ENCODE assay signal across 8 cellular contexts in genomic region chr14:77800814-77801213, GRCh38. TPM values are rescaled to one million over a fixed set of nuclear protein-coding genes. Genes with fewer than 3 reads are reported as not detected.
A peak's percentile ranks its signal among the peaks of the same experiment; 100 is the strongest.
DNase-seq lines count a peak whose midpoint lies in the region; ATAC-seq, FAIRE-seq and TF ChIP-seq lines count a peak whose summit lies in the region.

No MANE protein-coding gene starts in this region.

- H3K36me3 ChIP-seq in DND-41 (ENCODE audit: insufficient read depth, low read length) (no peaks in the 10 kb centered on the region), RWPE2 (ENCODE audit: low read depth) (no peaks in the 10 kb centered on the region), endothelial cell of umbilical vein (ENCODE audit: control insufficient read depth in 2 of 2, extremely low read depth in 1 of 2, insufficient read depth in 2 of 2, low read length in 2 of 2) (no peaks in the 10 kb centered on the region), parathyroid adenoma (ENCODE audit: control insufficient read depth, insufficient read depth, low read length) (no peaks in the 10 kb centered on the region)

- peak overlapping the region; percentile 96 for H2AFZ ChIP-seq in DND-41 (ENCODE audit: low read depth, low read length)
- H2AFZ ChIP-seq in endothelial cell of umbilical vein (ENCODE audit: low read depth, low read length) = peak overlapping the region; percentile 85
- peak overlapping the region; percentile 95 for H2AFZ ChIP-seq in parathyroid adenoma

- POLR2A ChIA-PET in endothelial cell of umbilical vein (lab: Charles Lee) = no interaction called here

- H3K27ac ChIP-seq in DND-41 (ENCODE audit: low read length) (peak overlapping the region; percentile 69), RWPE2 (ENCODE audit: poor library complexity, severe bottlenecking) (no peak overlapping the region), endothelial cell of umbilical vein (ENCODE audit: insufficient read depth, low read depth, low read length) (no peak overlapping the region), parathyroid adenoma (peak overlapping the region; percentile 81)

- ATAC-seq in DND-41 (ENCODE audit: insufficient read depth, low read depth) (no peak), RWPE2 (ENCODE audit: low read depth) (no peak), GM18858 (IDR thresholded peaks at IDR 0.05; ENCODE audit: unreplicated experiment) (no peak)

- H3K9ac ChIP-seq in DND-41 (ENCODE audit: low read depth, low read length) (peak overlapping the region; percentile 70), endothelial cell of umbilical vein (replicated peaks; ENCODE audit: extremely low read depth, insufficient read depth, low read length) (no peak overlapping the region), parathyroid adenoma (no peak overlapping the region)

- H3K4me2 ChIP-seq in DND-41 (ENCODE audit: insufficient read depth, low read length) (peak overlapping the region; percentile 87), endothelial cell of umbilical vein (ENCODE audit: insufficient read depth, low read length) (peak overlapping the region; percentile 51), parathyroid adenoma (ENCODE audit: low read length) (peak overlapping the region; percentile 95)

- no peak for FAIRE-seq in endothelial cell of umbilical vein (lab: Jason Lieb, UNC)

- H3K27me3 ChIP-seq in DND-41 (ENCODE audit: insufficient read depth, low read length, poor library complexity) (no peaks in the 10 kb centered on the region), RWPE2 (ENCODE audit: insufficient read depth, poor library complexity, severe bottlenecking) (no peaks in the 10 kb centered on the region), endothelial cell of umbilical vein (ENCODE audit: control insufficient read depth in 2 of 2, insufficient read depth in 2 of 2, low read length in 2 of 2) (no peaks in the 10 kb centered on the region), parathyroid adenoma (ENCODE audit: control insufficient read depth, insufficient read depth, low read length) (no peaks in the 10 kb centered on the region)

- H4K20me1 ChIP-seq in DND-41 (ENCODE audit: insufficient read depth, low read length) (no peaks in the 10 kb centered on the region), endothelial cell of umbilical vein (replicated peaks; ENCODE audit: control insufficient read depth, extremely low read depth, insufficient read depth, low read length) (no peaks in the 10 kb centered on the region)

- H3K9me3 ChIP-seq in DND-41 (ENCODE audit: insufficient read depth, low read length, severe bottlenecking) (no peaks in the 10 kb centered on the region), RWPE2 (ENCODE audit: severe bottlenecking) (no peaks in the 10 kb centered on the region), endothelial cell of umbilical vein (replicated peaks; ENCODE audit: control insufficient read depth, insufficient read depth, low read length) (no peaks in the 10 kb centered on the region), parathyroid adenoma (ENCODE audit: control insufficient read depth, low read length) (no peaks in the 10 kb centered on the region)

- no peak for DNase-seq in DND-41
- no peak for DNase-seq in RWPE2 (ENCODE audit: low spot score)
- DNase-seq in endothelial cell of umbilical vein (ENCODE audit: low read depth, low spot score) = no peak
- DNase-seq in NCI-H526 (lab: John Stamatoyannopoulos, UW) = no peak
- no peak for DNase-seq in erythroblast (lab: John Stamatoyannopoulos, UW)
- no peak for DNase-seq in NCI-H2171 (lab: John Stamatoyannopoulos, UW)

- no peak for TF ChIP-seq POLR2A in endothelial cell of umbilical vein (IDR thresholded peaks at IDR 0.05; ENCODE audit: low read depth, low read length)
- no peak for TF ChIP-seq POLR2A in erythroblast (IDR thresholded peaks at IDR 0.05; ENCODE audit: low read length)

- H3K9me1 ChIP-seq in endothelial cell of umbilical vein (replicated peaks; ENCODE audit: control insufficient read depth, extremely low read depth, insufficient read depth, low read length) = no peaks in the 10 kb centered on the region

- no peak for TF ChIP-seq CTCF in DND-41 (IDR thresholded peaks at IDR 0.05; ENCODE audit: borderline replicate concordance, extremely low read depth, low read length, poor library complexity, severe bottlenecking)
- TF ChIP-seq CTCF in RWPE2 (IDR thresholded peaks at IDR 0.05; ENCODE audit: poor library complexity, severe bottlenecking) = no peak
- TF ChIP-seq CTCF in endothelial cell of umbilical vein (IDR thresholded peaks at IDR 0.05; ENCODE audit: extremely low read depth in 1 of 2, insufficient read depth in 1 of 2, low read depth in 1 of 2, low read length in 2 of 2) = no peak
- no peak for TF ChIP-seq CTCF in parathyroid adenoma (IDR thresholded peaks at IDR 0.05)

- CTCF ChIA-PET in endothelial cell of umbilical vein (lab: Charles Lee) = interaction anchor here (1.0 to 2.7 kb wide), 9 partner anchors 11 to 187 kb away, joined by 3 to 16 read pairs (median 4); partner anchors contain the start of gene SNW1

- H3K79me2 ChIP-seq in DND-41 (ENCODE audit: insufficient read depth, low read length) (peaks cover 6% of the 10 kb centered on the region), endothelial cell of umbilical vein (ENCODE audit: control insufficient read depth, insufficient read depth, low read length) (no peaks in the 10 kb centered on the region), parathyroid adenoma (no peaks in the 10 kb centered on the region)

- intact Hi-C loops in endothelial cell of umbilical vein (cut with micrococcal nuclease) = loop anchor here (1.0 to 2.0 kb wide), 3 partner anchors 40 to 146 kb away; partner anchors contain the start of gene SNW1

- H3K4me3 ChIP-seq in DND-41 (ENCODE audit: low read depth in 1 of 2, low read length in 2 of 2) (peak overlapping the region; percentile 59 to 89), RWPE2 (ENCODE audit: severe bottlenecking) (peak overlapping the region; percentile 54), endothelial cell of umbilical vein (replicated peaks in 1 of 3; ENCODE audit: insufficient read depth in 1 of 3, low read depth in 1 of 3, low read length in 3 of 3) (peak overlapping the region in 1 of 3 experiments; percentile 62), parathyroid adenoma (ENCODE audit: low read depth, low read length) (peak overlapping the region; percentile 76)

- no TSS peak for BruUV-seq in endothelial cell of umbilical vein (replicated peaks; lab: Mats Ljungman, UMichigan)

- H3K4me1 ChIP-seq in DND-41 (ENCODE audit: insufficient read depth, low read length) = peaks cover 19% of the 10 kb centered on the region
- peaks cover 4% of the 10 kb centered on the region for H3K4me1 ChIP-seq in RWPE2 (ENCODE audit: insufficient read depth, poor library complexity, severe bottlenecking)
- H3K4me1 ChIP-seq in endothelial cell of umbilical vein (ENCODE audit: control insufficient read depth, extremely low read depth, insufficient read depth, low read length) = peaks cover 5% of the 10 kb centered on the region
- H3K4me1 ChIP-seq in parathyroid adenoma = no peaks in the 10 kb centered on the region

- dilution Hi-C loops in endothelial cell of umbilical vein (cut with MboI; ENCODE audit: extremely low pct_ligation_motif_present, low sequenced_read_pairs) = no loop called here

TF ChIP-seq in endothelial cell of umbilical vein, 7 proteins besides CTCF, POLR2A, EP300 and RAD21:
- TF ChIP-seq FOS (IDR thresholded peaks at IDR 0.05; ENCODE audit: borderline replicate concordance, insufficient read depth, low read length) (no peak), POLR2AphosphoS5 (IDR thresholded peaks at IDR 0.05; ENCODE audit: insufficient read depth, low read depth, low read length) (no peak), EZH2 (IDR thresholded peaks at IDR 0.05; ENCODE audit: borderline replicate concordance, low read depth, low read length, severe bottlenecking) (no peak), JUN (IDR thresholded peaks at IDR 0.05; ENCODE audit: borderline replicate concordance, insufficient read depth, insufficient read length, low read depth) (no peak), MAX (IDR thresholded peaks at IDR 0.05; ENCODE audit: insufficient read depth, insufficient read length) (no peak)

RNA-seq across cellular contexts. Expression of gene ADCK1, which starts 0.9 kb away (rescaled TPM):
- total RNA-seq in endothelial cell of umbilical vein = 4.0 and 4.2 TPM in 2 replicates
- 6.9 and 7.9 TPM in 2 replicates for polyA plus RNA-seq in endothelial cell of umbilical vein
- 4.4 and 5.2 TPM in 2 replicates for polyA plus RNA-seq in endothelial cell of umbilical vein (2011; cell fraction: cytosol; rRNA removed)
- 12.3 and 14.7 TPM in 2 replicates for polyA plus RNA-seq in endothelial cell of umbilical vein (2011; cell fraction: nucleus; rRNA removed)
- polyA plus RNA-seq in endothelial cell of umbilical vein (2012) = 3.2 and 3.8 TPM in 2 replicates
- 9.0 TPM in 2 replicates for polyA minus RNA-seq in endothelial cell of umbilical vein
- polyA minus RNA-seq in endothelial cell of umbilical vein (2011; cell fraction: cytosol; rRNA and poly(A)+ RNA removed) = 4.6 TPM
- 4.2 and 5.7 TPM in 2 replicates for polyA minus RNA-seq in endothelial cell of umbilical vein (2011; cell fraction: nucleus; rRNA and poly(A)+ RNA removed)

RNA-seq across cellular contexts. Expression of gene SNW1, which starts 39.9 kb away (rescaled TPM):
- 96.3 and 104 TPM in 2 replicates for total RNA-seq in endothelial cell of umbilical vein
- polyA plus RNA-seq in endothelial cell of umbilical vein = 9.5 and 14.3 TPM in 2 replicates
- polyA plus RNA-seq in endothelial cell of umbilical vein (2011; cell fraction: cytosol; rRNA removed) = 28.3 and 29.9 TPM in 2 replicates
- polyA plus RNA-seq in endothelial cell of umbilical vein (2011; cell fraction: nucleus; rRNA removed) = 37.8 and 44.6 TPM in 2 replicates
- polyA plus RNA-seq in endothelial cell of umbilical vein (2012) = 58.6 and 84.1 TPM in 2 replicates
- 22.4 and 27.9 TPM in 2 replicates for polyA minus RNA-seq in endothelial cell of umbilical vein
- 32.7 TPM for polyA minus RNA-seq in endothelial cell of umbilical vein (2011; cell fraction: cytosol; rRNA and poly(A)+ RNA removed)
- 10.9 and 14.0 TPM in 2 replicates for polyA minus RNA-seq in endothelial cell of umbilical vein (2011; cell fraction: nucleus; rRNA and poly(A)+ RNA removed)

Comparison
In these comparisons a context has a peak if more than half of its experiments do, and no peak if none do; other contexts are left out.
1. H3K27ac ChIP-seq: peak in DND-41 (single experiment) and parathyroid adenoma (single experiment); none in RWPE2 (single experiment) and endothelial cell of umbilical vein (single experiment).
2. Peak in every context shown above with its lines, with median percentiles within 50 percentile points of each other: H2AFZ ChIP-seq and H3K4me2 ChIP-seq.